ENCODE assay signal across 1 cellular context in the genomic region with DNA sequence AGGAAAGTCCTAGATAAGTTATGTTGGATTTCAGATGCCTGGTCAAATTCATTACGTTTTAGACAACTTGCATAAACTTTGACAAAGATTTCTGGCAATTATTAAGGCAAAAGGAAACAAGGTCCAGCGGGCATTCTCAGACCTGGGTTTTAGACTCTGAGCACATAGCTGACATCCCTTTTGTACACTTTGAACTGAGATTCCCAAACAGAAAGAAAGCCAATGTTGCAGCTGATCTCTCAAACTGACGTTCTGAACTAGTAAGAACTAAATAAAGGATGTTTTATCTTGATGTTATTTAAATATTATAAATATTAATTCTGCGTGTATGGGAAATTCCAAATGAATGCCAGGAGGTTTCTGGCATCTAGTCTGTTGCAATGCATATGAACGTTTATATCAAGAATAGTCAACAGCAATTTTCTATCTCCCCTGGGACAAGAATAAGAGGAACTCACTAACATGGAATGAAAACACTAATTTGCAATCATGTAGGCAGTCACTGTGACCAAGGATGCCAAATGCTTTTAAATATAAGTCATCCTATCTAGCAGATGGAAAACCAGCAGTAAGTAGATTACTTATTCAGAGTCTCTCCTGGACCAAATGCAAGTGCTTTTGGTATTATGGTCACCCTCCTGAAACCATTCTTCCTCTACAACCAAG.
TF ChIP-seq lines count a peak whose summit lies in the region.

No MANE protein-coding gene starts in this region.

TF ChIP-seq in IMR-90, 13 proteins besides CTCF, POLR2A, EP300 and RAD21 (continued from another document):
- TF ChIP-seq, protein P1, sequence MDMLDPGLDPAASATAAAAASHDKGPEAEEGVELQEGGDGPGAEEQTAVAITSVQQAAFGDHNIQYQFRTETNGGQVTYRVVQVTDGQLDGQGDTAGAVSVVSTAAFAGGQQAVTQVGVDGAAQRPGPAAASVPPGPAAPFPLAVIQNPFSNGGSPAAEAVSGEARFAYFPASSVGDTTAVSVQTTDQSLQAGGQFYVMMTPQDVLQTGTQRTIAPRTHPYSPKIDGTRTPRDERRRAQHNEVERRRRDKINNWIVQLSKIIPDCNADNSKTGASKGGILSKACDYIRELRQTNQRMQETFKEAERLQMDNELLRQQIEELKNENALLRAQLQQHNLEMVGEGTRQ (IDR thresholded peaks at IDR 0.05; ENCODE audit: low read depth, low read length), result no peak
- TF ChIP-seq SMC3 (IDR thresholded peaks at IDR 0.05; ENCODE audit: low read depth, low read length), result no peak
TF ChIP-seq in IMR-90: peak in this region for 3.
